1 cellular context compared by ENCODE assay signal in the genomic region with DNA sequence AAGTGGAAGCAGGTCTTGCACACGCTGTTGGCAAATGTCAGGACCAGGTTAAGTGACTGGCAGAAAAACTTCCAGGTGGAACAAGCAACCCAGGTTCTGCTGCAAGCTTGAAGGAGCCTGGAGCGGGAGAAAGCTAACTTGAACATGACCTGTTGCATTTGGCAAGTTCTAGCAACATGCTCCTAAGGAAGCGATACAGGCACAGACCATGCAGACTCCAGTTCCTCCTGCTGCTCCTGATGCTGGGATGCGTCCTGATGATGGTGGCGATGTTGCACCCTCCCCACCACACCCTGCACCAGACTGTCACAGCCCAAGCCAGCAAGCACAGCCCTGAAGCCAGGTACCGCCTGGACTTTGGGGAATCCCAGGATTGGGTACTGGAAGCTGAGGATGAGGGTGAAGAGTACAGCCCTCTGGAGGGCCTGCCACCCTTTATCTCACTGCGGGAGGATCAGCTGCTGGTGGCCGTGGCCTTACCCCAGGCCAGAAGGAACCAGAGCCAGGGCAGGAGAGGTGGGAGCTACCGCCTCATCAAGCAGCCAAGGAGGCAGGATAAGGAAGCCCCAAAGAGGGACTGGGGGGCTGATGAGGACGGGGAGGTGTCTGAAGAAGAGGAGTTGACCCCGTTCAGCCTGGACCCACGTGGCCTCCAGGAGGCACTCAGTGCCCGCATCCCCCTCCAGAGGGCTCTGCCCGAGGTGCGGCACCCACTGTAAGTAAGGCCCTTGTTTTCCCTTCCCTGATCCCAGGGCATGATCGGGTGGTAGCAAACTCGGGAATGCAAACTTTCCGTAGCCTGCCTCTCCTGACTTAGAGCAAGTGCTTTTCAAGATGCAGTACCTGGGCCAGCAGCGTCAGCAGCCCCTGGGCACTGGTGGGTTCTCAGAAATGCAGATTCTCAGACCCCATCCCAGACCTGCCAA.
TF ChIP-seq lines count a peak whose summit lies in the region.

No MANE protein-coding gene starts in this region.

TF ChIP-seq in GM23338, 12 proteins besides CTCF, POLR2A, EP300 and RAD21 (continued from another document):
- TF ChIP-seq, protein P1, sequence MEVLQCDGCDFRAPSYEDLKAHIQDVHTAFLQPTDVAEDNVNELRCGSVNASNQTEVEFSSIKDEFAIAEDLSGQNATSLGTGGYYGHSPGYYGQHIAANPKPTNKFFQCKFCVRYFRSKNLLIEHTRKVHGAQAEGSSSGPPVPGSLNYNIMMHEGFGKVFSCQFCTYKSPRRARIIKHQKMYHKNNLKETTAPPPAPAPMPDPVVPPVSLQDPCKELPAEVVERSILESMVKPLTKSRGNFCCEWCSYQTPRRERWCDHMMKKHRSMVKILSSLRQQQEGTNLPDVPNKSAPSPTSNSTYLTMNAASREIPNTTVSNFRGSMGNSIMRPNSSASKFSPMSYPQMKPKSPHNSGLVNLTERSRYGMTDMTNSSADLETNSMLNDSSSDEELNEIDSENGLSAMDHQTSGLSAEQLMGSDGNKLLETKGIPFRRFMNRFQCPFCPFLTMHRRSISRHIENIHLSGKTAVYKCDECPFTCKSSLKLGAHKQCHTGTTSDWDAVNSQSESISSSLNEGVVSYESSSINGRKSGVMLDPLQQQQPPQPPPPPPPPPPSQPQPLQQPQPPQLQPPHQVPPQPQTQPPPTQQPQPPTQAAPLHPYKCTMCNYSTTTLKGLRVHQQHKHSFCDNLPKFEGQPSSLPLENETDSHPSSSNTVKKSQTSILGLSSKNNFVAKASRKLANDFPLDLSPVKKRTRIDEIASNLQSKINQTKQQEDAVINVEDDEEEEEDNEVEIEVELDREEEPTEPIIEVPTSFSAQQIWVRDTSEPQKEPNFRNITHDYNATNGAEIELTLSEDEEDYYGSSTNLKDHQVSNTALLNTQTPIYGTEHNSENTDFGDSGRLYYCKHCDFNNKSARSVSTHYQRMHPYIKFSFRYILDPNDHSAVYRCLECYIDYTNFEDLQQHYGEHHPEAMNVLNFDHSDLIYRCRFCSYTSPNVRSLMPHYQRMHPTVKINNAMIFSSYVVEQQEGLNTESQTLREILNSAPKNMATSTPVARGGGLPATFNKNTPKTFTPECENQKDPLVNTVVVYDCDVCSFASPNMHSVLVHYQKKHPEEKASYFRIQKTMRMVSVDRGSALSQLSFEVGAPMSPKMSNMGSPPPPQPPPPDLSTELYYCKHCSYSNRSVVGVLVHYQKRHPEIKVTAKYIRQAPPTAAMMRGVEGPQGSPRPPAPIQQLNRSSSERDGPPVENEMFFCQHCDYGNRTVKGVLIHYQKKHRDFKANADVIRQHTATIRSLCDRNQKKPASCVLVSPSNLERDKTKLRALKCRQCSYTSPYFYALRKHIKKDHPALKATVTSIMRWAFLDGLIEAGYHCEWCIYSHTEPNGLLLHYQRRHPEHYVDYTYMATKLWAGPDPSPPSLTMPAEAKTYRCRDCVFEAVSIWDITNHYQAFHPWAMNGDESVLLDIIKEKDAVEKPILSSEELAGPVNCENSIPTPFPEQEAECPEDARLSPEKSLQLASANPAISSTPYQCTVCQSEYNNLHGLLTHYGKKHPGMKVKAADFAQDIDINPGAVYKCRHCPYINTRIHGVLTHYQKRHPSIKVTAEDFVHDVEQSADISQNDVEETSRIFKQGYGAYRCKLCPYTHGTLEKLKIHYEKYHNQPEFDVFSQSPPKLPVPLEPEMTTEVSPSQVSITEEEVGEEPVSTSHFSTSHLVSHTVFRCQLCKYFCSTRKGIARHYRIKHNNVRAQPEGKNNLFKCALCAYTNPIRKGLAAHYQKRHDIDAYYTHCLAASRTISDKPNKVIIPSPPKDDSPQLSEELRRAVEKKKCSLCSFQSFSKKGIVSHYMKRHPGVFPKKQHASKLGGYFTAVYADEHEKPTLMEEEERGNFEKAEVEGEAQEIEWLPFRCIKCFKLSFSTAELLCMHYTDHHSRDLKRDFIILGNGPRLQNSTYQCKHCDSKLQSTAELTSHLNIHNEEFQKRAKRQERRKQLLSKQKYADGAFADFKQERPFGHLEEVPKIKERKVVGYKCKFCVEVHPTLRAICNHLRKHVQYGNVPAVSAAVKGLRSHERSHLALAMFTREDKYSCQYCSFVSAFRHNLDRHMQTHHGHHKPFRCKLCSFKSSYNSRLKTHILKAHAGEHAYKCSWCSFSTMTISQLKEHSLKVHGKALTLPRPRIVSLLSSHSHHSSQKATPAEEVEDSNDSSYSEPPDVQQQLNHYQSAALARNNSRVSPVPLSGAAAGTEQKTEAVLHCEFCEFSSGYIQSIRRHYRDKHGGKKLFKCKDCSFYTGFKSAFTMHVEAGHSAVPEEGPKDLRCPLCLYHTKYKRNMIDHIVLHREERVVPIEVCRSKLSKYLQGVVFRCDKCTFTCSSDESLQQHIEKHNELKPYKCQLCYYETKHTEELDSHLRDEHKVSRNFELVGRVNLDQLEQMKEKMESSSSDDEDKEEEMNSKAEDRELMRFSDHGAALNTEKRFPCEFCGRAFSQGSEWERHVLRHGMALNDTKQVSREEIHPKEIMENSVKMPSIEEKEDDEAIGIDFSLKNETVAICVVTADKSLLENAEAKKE (CRISPR knock-in tag; IDR thresholded peaks at IDR 0.05): no peak
TF ChIP-seq in GM23338: peak in this region for 0.
